ENCODE assay signal across 17 cellular contexts in genomic region chr3:29978036-29978435, GRCh38.
DNase-seq lines count a peak whose midpoint lies in the region; ATAC-seq and TF ChIP-seq lines count a peak whose summit lies in the region.
"Had no signal": no experiment of that assay in that cellular context is flagged by ENCODE, and none has a peak within 500 bp of the region (broad histone marks: within the 10 kb centered on the region; RNA-seq: fewer than 3 reads in every experiment).

No MANE protein-coding gene starts in this region.

- H3K9me3 ChIP-seq in smooth muscle cell (replicated peaks; ENCODE audit: low read depth) (no peaks in the 10 kb centered on the region), body of pancreas (no peaks in the 10 kb centered on the region)

- H4K20me1 ChIP-seq in smooth muscle cell (ENCODE audit: low read depth), result no peaks in the 10 kb centered on the region
- H4K20me1 ChIP-seq: BLaER1 treated with 17β-estradiol and CSF1 and Interleukin-3, amounts not matched to agents 10 nM and 100 nM had no signal

- no peak for ATAC-seq in body of pancreas
- ATAC-seq: GM23338, HCT116 had no signal

- H3K4me3 ChIP-seq in fibroblast of mammary gland (ENCODE audit: control insufficient read depth, low read depth, low read length) (no peak overlapping the region), smooth muscle cell (no peak overlapping the region), body of pancreas (no peak overlapping the region)
- H3K4me3 ChIP-seq: BLaER1 treated with 17β-estradiol and CSF1 and Interleukin-3, amounts not matched to agents 10 nM and 100 nM; GM23338 had no signal

- H3F3A ChIP-seq in smooth muscle cell (ENCODE audit: low read depth), result no peaks in the 10 kb centered on the region

- intact Hi-C loops in body of pancreas (cut with DNase I), result no loop called here

- TF ChIP-seq POLR2A in body of pancreas (IDR thresholded peaks at IDR 0.05), result no peak

- peak overlapping the region; percentile 46 for H3K4me2 ChIP-seq in smooth muscle cell
- H3K4me2 ChIP-seq: BLaER1 treated with 17β-estradiol and CSF1 and Interleukin-3, amounts not matched to agents 10 nM and 100 nM; GM23338 had no signal

- H3K79me2 ChIP-seq in smooth muscle cell (ENCODE audit: low read depth), result peaks cover 20% of the 10 kb centered on the region

- peak overlapping the region; percentile 2 for H3K9ac ChIP-seq in smooth muscle cell (ENCODE audit: low read depth)
- H3K9ac ChIP-seq: BLaER1 treated with 17β-estradiol and CSF1 and Interleukin-3, amounts not matched to agents 10 nM and 100 nM had no signal

- H3K27me3 ChIP-seq in smooth muscle cell (ENCODE audit: low read depth) (no peaks in the 10 kb centered on the region), body of pancreas (no peaks in the 10 kb centered on the region)
- H3K27me3 ChIP-seq: BLaER1 treated with 17β-estradiol and CSF1 and Interleukin-3, amounts not matched to agents 10 nM and 100 nM had no signal

- H3K36me3 ChIP-seq in smooth muscle cell (ENCODE audit: low read depth) (no peaks in the 10 kb centered on the region), body of pancreas (replicated peaks in 1 of 2; ENCODE audit: insufficient read depth in 1 of 2, low read depth in 2 of 2) (no peaks in the 10 kb centered on the region)
- H3K36me3 ChIP-seq: BLaER1 treated with 17β-estradiol and CSF1 and Interleukin-3, amounts not matched to agents 10 nM and 100 nM had no signal

- H3K27ac ChIP-seq in smooth muscle cell (ENCODE audit: low read depth), result peak overlapping the region; percentile 64
- H3K27ac ChIP-seq in body of pancreas, result no peak overlapping the region
- H3K27ac ChIP-seq: BLaER1 treated with 17β-estradiol and CSF1 and Interleukin-3, amounts not matched to agents 10 nM and 100 nM had no signal

- DNase-seq in HPDE6-E6E7 (ENCODE audit: extremely low spot score) (peak; percentile 0), astrocyte of the hippocampus (ENCODE audit: low read depth, low spot score) (peak; percentile 9), fibroblast of mammary gland (ENCODE audit: low read depth) (peak; percentile 2), smooth muscle cell (lab: John Stamatoyannopoulos, UW; ENCODE audit: unreplicated experiment) (no peak), amniotic stem cell (lab: John Stamatoyannopoulos, UW) (no peak), body of pancreas (no peak), midbrain (lab: John Stamatoyannopoulos, UW) (no peak)
- DNase-seq: CD8-positive, alpha-beta memory T cell; KG1; NCI-H1417; NCI-H187; NCI-H345; NCI-H524 treated with DMSO at 0.1 percent for 48 hours; RPMI8226 had no signal

- no peak for TF ChIP-seq CTCF in fibroblast of mammary gland (conservative IDR thresholded peaks at IDR 0.05; ENCODE audit: control insufficient read depth, insufficient read depth, low read depth, low read length)
- TF ChIP-seq CTCF in smooth muscle cell (IDR thresholded peaks at IDR 0.05; ENCODE audit: borderline replicate concordance, insufficient read depth, poor library complexity, severe bottlenecking), result no peak
- no peak for TF ChIP-seq CTCF in body of pancreas (IDR thresholded peaks at IDR 0.05)

- H2AFZ ChIP-seq in smooth muscle cell (ENCODE audit: low read depth), result no peak overlapping the region
- H2AFZ ChIP-seq: GM23338 had no signal

- peaks cover 4% of the 10 kb centered on the region for H3K4me1 ChIP-seq in smooth muscle cell (ENCODE audit: low read depth)
- no peaks in the 10 kb centered on the region for H3K4me1 ChIP-seq in body of pancreas
- H3K4me1 ChIP-seq: BLaER1 treated with 17β-estradiol and CSF1 and Interleukin-3, amounts not matched to agents 10 nM and 100 nM had no signal

Comparison
In these comparisons a context has a peak if more than half of its experiments do, and no peak if none do; other contexts are left out.
1. DNase-seq: peak in HPDE6-E6E7 (single experiment), astrocyte of the hippocampus (single experiment) and fibroblast of mammary gland (single experiment); none in smooth muscle cell (single experiment), amniotic stem cell (single experiment), body of pancreas (0 of 4) and midbrain (single experiment).